In the genomic region with DNA sequence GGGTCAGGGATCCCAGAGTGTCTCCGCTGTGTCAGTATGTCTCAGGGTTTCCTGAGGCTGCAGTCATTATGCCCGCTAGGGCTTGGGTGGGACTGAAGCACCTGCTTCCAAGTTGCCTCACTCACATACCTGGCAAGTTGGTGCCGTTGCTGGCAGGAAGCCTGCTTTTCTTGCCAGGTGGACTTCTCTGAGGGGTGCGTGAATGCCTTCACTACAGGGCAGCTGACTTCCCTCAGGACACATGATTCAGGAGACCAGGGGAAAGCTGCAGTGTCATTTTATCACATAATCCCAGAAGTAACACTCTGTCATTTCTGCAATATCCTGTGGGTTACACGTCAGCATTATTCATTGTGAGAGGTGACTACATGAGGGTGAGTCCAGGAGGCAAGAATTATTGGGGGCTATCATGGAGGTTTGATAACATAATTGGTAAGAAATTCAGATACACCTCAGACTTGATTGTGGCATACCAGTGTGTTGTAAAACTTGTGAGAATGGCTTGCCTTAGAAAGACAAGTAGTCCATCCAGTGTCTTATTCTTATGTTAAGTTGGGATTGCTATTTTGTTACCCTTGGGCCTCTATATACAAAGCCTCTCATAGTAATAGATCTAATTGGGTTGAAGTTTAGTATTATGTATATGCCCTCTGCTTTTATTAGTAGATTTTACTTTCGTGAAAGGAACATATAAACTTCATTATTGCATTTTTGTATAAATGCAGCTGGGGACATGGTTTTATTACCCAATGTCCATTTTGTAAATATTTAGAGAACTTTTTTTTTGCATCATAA, we compare ENCODE assay signal across 2 cellular contexts.
TF ChIP-seq lines count a peak whose summit lies in the region.

No MANE protein-coding gene starts in this region.

TF ChIP-seq in IMR-90, 13 proteins besides CTCF, POLR2A, EP300 and RAD21:
- no peak for TF ChIP-seq SMC3 (IDR thresholded peaks at IDR 0.05; ENCODE audit: low read depth, low read length)
- TF ChIP-seq USF2 (IDR thresholded peaks at IDR 0.05; ENCODE audit: low read depth, low read length), result 0 out of 2 replicates have a peak, but pooled peaks have one; percentile 6
TF ChIP-seq in IMR-90: peak in this region for 1.

TF ChIP-seq in K562, 482 proteins besides CTCF, POLR2A, EP300 and RAD21 (continues in another document):
- TF ChIP-seq DPF2 (IDR thresholded peaks at IDR 0.05) (peak; percentile 84), ETV1 (tag; conservative IDR thresholded peaks at IDR 0.05; ENCODE audit: low read depth) (0 out of 2 replicates have a peak, but pooled peaks have one; percentile 27), ZNF184 (CRISPR knock-in tag; IDR thresholded peaks at IDR 0.05) (no peak), ZNF780A (CRISPR knock-in tag; IDR thresholded peaks at IDR 0.05) (no peak), FOSL1 (tag; conservative IDR thresholded peaks at IDR 0.05) (peak; percentile 87), MYC (IDR thresholded peaks at IDR 0.05; ENCODE audit: low read depth, low read length) (peak; percentile 38; the same call in 1 of the 2 replicates), MYC (CRISPR knock-in tag; IDR thresholded peaks at IDR 0.05; ENCODE audit: borderline replicate concordance, low read depth) (no peak), MITF (IDR thresholded peaks at IDR 0.05) (0 out of 2 replicates have a peak, but pooled peaks have one; percentile 30), KAT2B (IDR thresholded peaks at IDR 0.05; ENCODE audit: low read depth, low read length) (no peak), RBM34 (IDR thresholded peaks at IDR 0.05; ENCODE audit: borderline replicate concordance, insufficient read depth, low read length) (no peak), USF2 (CRISPR knock-in tag; IDR thresholded peaks at IDR 0.05) (peak; percentile 37; the same call in 1 of the 2 replicates), ZNF668 (CRISPR knock-in tag; IDR thresholded peaks at IDR 0.05) (no peak), TAL1 (IDR thresholded peaks at IDR 0.05) (peak; percentile 48), HDAC1 (IDR thresholded peaks at IDR 0.05) (0 out of 4 replicates have a peak, but pooled peaks of 1 of the 2 experiments have one; percentile 22), NCOR1 (IDR thresholded peaks at IDR 0.05) (0 out of 2 replicates have a peak, but pooled peaks have one; percentile 35), ZNF316 (IDR thresholded peaks at IDR 0.05) (peak; percentile 97), ARID4B (CRISPR knock-in tag; IDR thresholded peaks at IDR 0.05) (no peak), VEZF1 (CRISPR knock-in tag; IDR thresholded peaks at IDR 0.05) (no peak), ATF7 (IDR thresholded peaks at IDR 0.05) (peak; percentile 47; the same call in 1 of the 2 replicates), MEF2A (IDR thresholded peaks at IDR 0.05; ENCODE audit: control insufficient read depth, low read depth, low read length) (no peak), TCF3 (CRISPR knock-in tag; IDR thresholded peaks at IDR 0.05) (peak; percentile 78), SIRT6 (IDR thresholded peaks at IDR 0.05; ENCODE audit: low read depth, low read length) (no peak), MAFG (tag; conservative IDR thresholded peaks at IDR 0.05) (peak; percentile 89), EWSR1 (IDR thresholded peaks at IDR 0.05; ENCODE audit: borderline replicate concordance, low read depth, partially characterized antibody) (no peak), TAF7 (tag; IDR thresholded peaks at IDR 0.05) (no peak), SAP30 (IDR thresholded peaks at IDR 0.05; ENCODE audit: borderline replicate concordance, insufficient read depth, low read depth, low read length, poor library complexity, severe bottlenecking) (no peak), BACH1 (tag; IDR thresholded peaks at IDR 0.05) (peak; percentile 72), THRB (CRISPR knock-in tag; conservative IDR thresholded peaks at IDR 0.05) (no peak), ZNF384 (IDR thresholded peaks at IDR 0.05; ENCODE audit: low read depth, low read length) (no peak), ZNF282 (CRISPR knock-in tag; IDR thresholded peaks at IDR 0.05) (no peak), CREM (IDR thresholded peaks at IDR 0.05; ENCODE audit: low read depth) (peak; percentile 69), MYNN (IDR thresholded peaks at IDR 0.05) (no peak), MYNN (CRISPR knock-in tag; IDR thresholded peaks at IDR 0.05) (no peak), SIX5 (IDR thresholded peaks at IDR 0.05; ENCODE audit: borderline replicate concordance in 1 of 2, insufficient read depth in 1 of 2, low read depth in 1 of 2, low read length in 2 of 2) (no peak), PHB2 (IDR thresholded peaks at IDR 0.05; ENCODE audit: low read depth) (no peak), ZC3H8 (IDR thresholded peaks at IDR 0.05) (no peak), MTA3 (IDR thresholded peaks at IDR 0.05; ENCODE audit: borderline replicate concordance) (0 out of 2 replicates have a peak, but pooled peaks have one; percentile 29), ATF1 (CRISPR knock-in tag; IDR thresholded peaks at IDR 0.05) (no peak), ATF1 (tag; IDR thresholded peaks at IDR 0.05) (peak; percentile 27; the same call in 1 of the 2 replicates), RAD51 (IDR thresholded peaks at IDR 0.05; ENCODE audit: borderline replicate concordance, low read depth) (peak; percentile 77)
- TF ChIP-seq, protein P1, sequence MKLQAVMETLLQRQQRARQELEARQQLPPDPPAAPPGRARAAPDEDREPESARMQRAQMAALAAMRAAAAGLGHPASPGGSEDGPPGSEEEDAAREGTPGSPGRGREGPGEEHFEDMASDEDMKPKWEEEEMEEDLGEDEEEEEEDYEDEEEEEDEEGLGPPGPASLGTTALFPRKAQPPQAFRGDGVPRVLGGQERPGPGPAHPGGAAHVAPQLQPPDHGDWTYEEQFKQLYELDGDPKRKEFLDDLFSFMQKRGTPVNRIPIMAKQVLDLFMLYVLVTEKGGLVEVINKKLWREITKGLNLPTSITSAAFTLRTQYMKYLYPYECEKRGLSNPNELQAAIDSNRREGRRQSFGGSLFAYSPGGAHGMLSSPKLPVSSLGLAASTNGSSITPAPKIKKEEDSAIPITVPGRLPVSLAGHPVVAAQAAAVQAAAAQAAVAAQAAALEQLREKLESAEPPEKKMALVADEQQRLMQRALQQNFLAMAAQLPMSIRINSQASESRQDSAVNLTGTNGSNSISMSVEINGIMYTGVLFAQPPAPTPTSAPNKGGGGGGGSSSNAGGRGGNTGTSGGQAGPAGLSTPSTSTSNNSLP (IDR thresholded peaks at IDR 0.05; ENCODE audit: borderline replicate concordance, low read depth, low read length), result peak; percentile 77; the same call in 1 of the 2 replicates
- TF ChIP-seq, protein P2, sequence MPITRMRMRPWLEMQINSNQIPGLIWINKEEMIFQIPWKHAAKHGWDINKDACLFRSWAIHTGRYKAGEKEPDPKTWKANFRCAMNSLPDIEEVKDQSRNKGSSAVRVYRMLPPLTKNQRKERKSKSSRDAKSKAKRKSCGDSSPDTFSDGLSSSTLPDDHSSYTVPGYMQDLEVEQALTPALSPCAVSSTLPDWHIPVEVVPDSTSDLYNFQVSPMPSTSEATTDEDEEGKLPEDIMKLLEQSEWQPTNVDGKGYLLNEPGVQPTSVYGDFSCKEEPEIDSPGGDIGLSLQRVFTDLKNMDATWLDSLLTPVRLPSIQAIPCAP (CRISPR knock-in tag; IDR thresholded peaks at IDR 0.05; ENCODE audit: borderline replicate concordance), result no peak
